23 cellular contexts compared by ENCODE assay signal in genomic region chr6:116444575-116444974, GRCh38.
DNase-seq lines count a peak whose midpoint lies in the region; ATAC-seq and TF ChIP-seq lines count a peak whose summit lies in the region.
"Had no signal": no experiment of that assay in that cellular context is flagged by ENCODE, and none has a peak within 500 bp of the region (broad histone marks: within the 10 kb centered on the region; RNA-seq: fewer than 3 reads in every experiment).

No MANE protein-coding gene starts in this region.

- H3K4me1 ChIP-seq in neutrophil (ENCODE audit: control insufficient read depth in 1 of 2, insufficient read depth in 1 of 2, low read depth in 1 of 2, low read length in 1 of 2) = peaks cover 37 to 55% of the 10 kb centered on the region in 2 experiments
- H3K4me1 ChIP-seq: Caco-2, upper lobe of right lung had no signal

- H3K9me3 ChIP-seq in neutrophil = no peaks in the 10 kb centered on the region
- H3K9me3 ChIP-seq: adrenal gland, Caco-2, upper lobe of right lung had no signal

- peaks cover 31% of the 10 kb centered on the region for H3K27me3 Mint-ChIP-seq in T-helper 1 cell treated with Interleukin-12 subunit alpha and Interleukin-12 subunit beta and Interleukin-4 antibody, amounts not matched to agents 30 μg/mL and 1 μg/mL, for 36 hours (ENCODE audit: low read depth)

- no peak overlapping the region for H3K4me3 ChIP-seq in neutrophil (ENCODE audit: low read depth in 1 of 2, low read length in 1 of 2)
- H3K4me3 ChIP-seq: adrenal gland, upper lobe of right lung had no signal

- H3K27me3 ChIP-seq in neutrophil = no peaks in the 10 kb centered on the region
- H3K27me3 ChIP-seq: adrenal gland, brain microvascular endothelial cell, foreskin keratinocyte, upper lobe of right lung had no signal

- peaks cover 24% of the 10 kb centered on the region for H3K4me1 Mint-ChIP-seq in T-helper 1 cell treated with Interleukin-12 subunit alpha and Interleukin-12 subunit beta and Interleukin-4 antibody, amounts not matched to agents 30 μg/mL and 1 μg/mL, for 36 hours (ENCODE audit: low read depth)

- no peak overlapping the region for H3K4me3 Mint-ChIP-seq in T-helper 1 cell treated with Interleukin-12 subunit alpha and Interleukin-12 subunit beta and Interleukin-4 antibody, amounts not matched to agents 30 μg/mL and 1 μg/mL, for 36 hours
- H3K4me3 Mint-ChIP-seq: activated T-cell treated with anti-CD3 and anti-CD28 coated beads, Interleukin-2, amount 50 U/mL, for 4 hours had no signal

- H3K36me3 ChIP-seq in neutrophil = no peaks in the 10 kb centered on the region
- H3K36me3 ChIP-seq: adrenal gland, brain microvascular endothelial cell, upper lobe of right lung had no signal

- ATAC-seq in GM19372 (IDR thresholded peaks at IDR 0.05; ENCODE audit: low read depth, unreplicated experiment) (peak; percentile 8), HG03378 (IDR thresholded peaks at IDR 0.05; ENCODE audit: unreplicated experiment) (no peak), HG02763 (IDR thresholded peaks at IDR 0.05; ENCODE audit: unreplicated experiment) (no peak)
- ATAC-seq: activated CD4-positive, CD25-positive, alpha-beta regulatory T cell treated with anti-CD3 and anti-CD28 coated beads, Interleukin-2, amount 50 U/mL, for 24 hours had no signal

- H3K27ac ChIP-seq in neutrophil = peak overlapping the region; percentile 13
- H3K27ac ChIP-seq: adrenal gland, brain microvascular endothelial cell, foreskin keratinocyte, upper lobe of right lung had no signal

- no peak for DNase-seq in T-helper 1 cell
- peak; percentile 5 for DNase-seq in SW480 (ENCODE audit: low spot score)
- no peak for DNase-seq in LoVo (ENCODE audit: low spot score)
- DNase-seq: activated CD8-positive, alpha-beta memory T cell treated with anti-CD3 and anti-CD28 coated beads for 24 hours; activated T-cell treated with anti-CD3 and anti-CD28 coated beads, Interleukin-2, amount 50 U/mL, for 4 hours; adrenal gland; Caco-2; effector CD4-positive, alpha-beta T cell; GOT3; left colon; NCI-H1436; occipital lobe; SIG-M5; stimulated activated CD4-positive, alpha-beta T cell treated with anti-CD3 and anti-CD28 coated beads, Interleukin-2, amount 100 ng/mL, for 24 hours; upper lobe of right lung had no signal

- H3K36me3 Mint-ChIP-seq in T-helper 1 cell treated with Interleukin-12 subunit alpha and Interleukin-12 subunit beta and Interleukin-4 antibody, amounts not matched to agents 30 μg/mL and 1 μg/mL, for 36 hours (ENCODE audit: low read depth) = peaks cover 4% of the 10 kb centered on the region

- no peaks in the 10 kb centered on the region for H3K9me3 Mint-ChIP-seq in T-helper 1 cell treated with Interleukin-12 subunit alpha and Interleukin-12 subunit beta and Interleukin-4 antibody, amounts not matched to agents 30 μg/mL and 1 μg/mL, for 36 hours
- H3K9me3 Mint-ChIP-seq: activated T-cell treated with anti-CD3 and anti-CD28 coated beads, Interleukin-2, amount 50 U/mL, for 4 hours had no signal

- no peak for TF ChIP-seq CTCF in neutrophil (IDR thresholded peaks at IDR 0.05)

- H3K27ac Mint-ChIP-seq in T-helper 1 cell treated with Interleukin-12 subunit alpha and Interleukin-12 subunit beta and Interleukin-4 antibody, amounts not matched to agents 30 μg/mL and 1 μg/mL, for 36 hours = peak overlapping the region; percentile 6
